In the genomic region with DNA sequence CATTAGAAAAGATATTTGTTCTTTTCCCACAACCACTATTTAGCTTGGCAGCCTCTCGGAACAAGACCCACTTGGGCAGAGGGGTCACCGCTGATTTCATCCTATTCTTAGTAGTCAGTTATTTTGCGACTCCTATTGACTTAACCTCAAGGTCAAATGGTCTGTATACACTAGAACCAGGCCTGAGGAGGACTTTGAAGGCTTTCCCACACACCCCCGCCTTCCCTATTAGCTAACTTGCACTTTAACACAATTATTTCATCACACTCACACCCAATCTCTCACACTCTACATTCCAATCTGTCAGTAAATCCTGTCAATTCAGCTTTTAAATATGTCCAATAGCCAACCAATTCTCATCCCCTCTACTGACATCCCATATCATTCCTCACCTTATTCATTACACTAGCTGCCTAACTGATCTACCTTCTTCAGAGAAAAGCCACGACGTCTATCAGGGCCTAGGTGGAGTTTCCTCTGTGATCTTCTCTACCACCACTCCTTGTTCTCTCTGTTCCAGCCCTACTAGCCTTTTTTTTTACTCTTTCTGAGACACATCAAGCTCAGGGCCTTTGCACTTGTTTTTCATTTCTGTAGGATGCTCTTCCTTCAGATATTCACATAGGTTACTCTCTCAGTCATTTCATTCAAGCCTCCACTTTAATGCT, we compare ENCODE assay signal across 2 cellular contexts.
TF ChIP-seq lines count a peak whose summit lies in the region.

No MANE protein-coding gene starts in this region.

TF ChIP-seq in A549, 52 proteins besides CTCF, POLR2A, EP300 and RAD21 (continued from another document):
- TF ChIP-seq MAFK (IDR thresholded peaks at IDR 0.05; ENCODE audit: partially characterized antibody) (peak; percentile 33), POLR2AphosphoS2 (conservative IDR thresholded peaks at IDR 0.05; ENCODE audit: low read length) (no peak)

TF ChIP-seq in GM23338, 12 proteins besides CTCF, POLR2A, EP300 and RAD21:
- TF ChIP-seq, protein P1, sequence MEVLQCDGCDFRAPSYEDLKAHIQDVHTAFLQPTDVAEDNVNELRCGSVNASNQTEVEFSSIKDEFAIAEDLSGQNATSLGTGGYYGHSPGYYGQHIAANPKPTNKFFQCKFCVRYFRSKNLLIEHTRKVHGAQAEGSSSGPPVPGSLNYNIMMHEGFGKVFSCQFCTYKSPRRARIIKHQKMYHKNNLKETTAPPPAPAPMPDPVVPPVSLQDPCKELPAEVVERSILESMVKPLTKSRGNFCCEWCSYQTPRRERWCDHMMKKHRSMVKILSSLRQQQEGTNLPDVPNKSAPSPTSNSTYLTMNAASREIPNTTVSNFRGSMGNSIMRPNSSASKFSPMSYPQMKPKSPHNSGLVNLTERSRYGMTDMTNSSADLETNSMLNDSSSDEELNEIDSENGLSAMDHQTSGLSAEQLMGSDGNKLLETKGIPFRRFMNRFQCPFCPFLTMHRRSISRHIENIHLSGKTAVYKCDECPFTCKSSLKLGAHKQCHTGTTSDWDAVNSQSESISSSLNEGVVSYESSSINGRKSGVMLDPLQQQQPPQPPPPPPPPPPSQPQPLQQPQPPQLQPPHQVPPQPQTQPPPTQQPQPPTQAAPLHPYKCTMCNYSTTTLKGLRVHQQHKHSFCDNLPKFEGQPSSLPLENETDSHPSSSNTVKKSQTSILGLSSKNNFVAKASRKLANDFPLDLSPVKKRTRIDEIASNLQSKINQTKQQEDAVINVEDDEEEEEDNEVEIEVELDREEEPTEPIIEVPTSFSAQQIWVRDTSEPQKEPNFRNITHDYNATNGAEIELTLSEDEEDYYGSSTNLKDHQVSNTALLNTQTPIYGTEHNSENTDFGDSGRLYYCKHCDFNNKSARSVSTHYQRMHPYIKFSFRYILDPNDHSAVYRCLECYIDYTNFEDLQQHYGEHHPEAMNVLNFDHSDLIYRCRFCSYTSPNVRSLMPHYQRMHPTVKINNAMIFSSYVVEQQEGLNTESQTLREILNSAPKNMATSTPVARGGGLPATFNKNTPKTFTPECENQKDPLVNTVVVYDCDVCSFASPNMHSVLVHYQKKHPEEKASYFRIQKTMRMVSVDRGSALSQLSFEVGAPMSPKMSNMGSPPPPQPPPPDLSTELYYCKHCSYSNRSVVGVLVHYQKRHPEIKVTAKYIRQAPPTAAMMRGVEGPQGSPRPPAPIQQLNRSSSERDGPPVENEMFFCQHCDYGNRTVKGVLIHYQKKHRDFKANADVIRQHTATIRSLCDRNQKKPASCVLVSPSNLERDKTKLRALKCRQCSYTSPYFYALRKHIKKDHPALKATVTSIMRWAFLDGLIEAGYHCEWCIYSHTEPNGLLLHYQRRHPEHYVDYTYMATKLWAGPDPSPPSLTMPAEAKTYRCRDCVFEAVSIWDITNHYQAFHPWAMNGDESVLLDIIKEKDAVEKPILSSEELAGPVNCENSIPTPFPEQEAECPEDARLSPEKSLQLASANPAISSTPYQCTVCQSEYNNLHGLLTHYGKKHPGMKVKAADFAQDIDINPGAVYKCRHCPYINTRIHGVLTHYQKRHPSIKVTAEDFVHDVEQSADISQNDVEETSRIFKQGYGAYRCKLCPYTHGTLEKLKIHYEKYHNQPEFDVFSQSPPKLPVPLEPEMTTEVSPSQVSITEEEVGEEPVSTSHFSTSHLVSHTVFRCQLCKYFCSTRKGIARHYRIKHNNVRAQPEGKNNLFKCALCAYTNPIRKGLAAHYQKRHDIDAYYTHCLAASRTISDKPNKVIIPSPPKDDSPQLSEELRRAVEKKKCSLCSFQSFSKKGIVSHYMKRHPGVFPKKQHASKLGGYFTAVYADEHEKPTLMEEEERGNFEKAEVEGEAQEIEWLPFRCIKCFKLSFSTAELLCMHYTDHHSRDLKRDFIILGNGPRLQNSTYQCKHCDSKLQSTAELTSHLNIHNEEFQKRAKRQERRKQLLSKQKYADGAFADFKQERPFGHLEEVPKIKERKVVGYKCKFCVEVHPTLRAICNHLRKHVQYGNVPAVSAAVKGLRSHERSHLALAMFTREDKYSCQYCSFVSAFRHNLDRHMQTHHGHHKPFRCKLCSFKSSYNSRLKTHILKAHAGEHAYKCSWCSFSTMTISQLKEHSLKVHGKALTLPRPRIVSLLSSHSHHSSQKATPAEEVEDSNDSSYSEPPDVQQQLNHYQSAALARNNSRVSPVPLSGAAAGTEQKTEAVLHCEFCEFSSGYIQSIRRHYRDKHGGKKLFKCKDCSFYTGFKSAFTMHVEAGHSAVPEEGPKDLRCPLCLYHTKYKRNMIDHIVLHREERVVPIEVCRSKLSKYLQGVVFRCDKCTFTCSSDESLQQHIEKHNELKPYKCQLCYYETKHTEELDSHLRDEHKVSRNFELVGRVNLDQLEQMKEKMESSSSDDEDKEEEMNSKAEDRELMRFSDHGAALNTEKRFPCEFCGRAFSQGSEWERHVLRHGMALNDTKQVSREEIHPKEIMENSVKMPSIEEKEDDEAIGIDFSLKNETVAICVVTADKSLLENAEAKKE (CRISPR knock-in tag; IDR thresholded peaks at IDR 0.05), result no peak
- no peak for TF ChIP-seq ZNF331 (CRISPR knock-in tag; IDR thresholded peaks at IDR 0.05; ENCODE audit: low read depth)
